Comparison of ENCODE assay signal across 1 cellular context in genomic region chr2:235812185-235812670, GRCh38.
TF ChIP-seq lines count a peak whose summit lies in the region.

No MANE protein-coding gene starts in this region.

TF ChIP-seq in SK-N-SH, 30 proteins besides CTCF, POLR2A, EP300 and RAD21 (continued from another document):
- TF ChIP-seq REST (IDR thresholded peaks at IDR 0.05; ENCODE audit: low read depth, low read length) (no peak), FOXM1 (IDR thresholded peaks at IDR 0.05; ENCODE audit: low read depth) (no peak), EZH2phosphoT487 (IDR thresholded peaks at IDR 0.05; ENCODE audit: borderline replicate concordance, low read depth) (no peak), RFX5 (IDR thresholded peaks at IDR 0.05; ENCODE audit: low read length) (no peak), RCOR1 (IDR thresholded peaks at IDR 0.05; ENCODE audit: low read length) (no peak), MXI1 (IDR thresholded peaks at IDR 0.05; ENCODE audit: low read depth, low read length) (no peak), TAF1 (IDR thresholded peaks at IDR 0.05; ENCODE audit: borderline replicate concordance, low read depth, low read length) (no peak)
- TF ChIP-seq, protein P1, sequence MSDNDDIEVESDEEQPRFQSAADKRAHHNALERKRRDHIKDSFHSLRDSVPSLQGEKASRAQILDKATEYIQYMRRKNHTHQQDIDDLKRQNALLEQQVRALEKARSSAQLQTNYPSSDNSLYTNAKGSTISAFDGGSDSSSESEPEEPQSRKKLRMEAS (IDR thresholded peaks at IDR 0.05; ENCODE audit: low read depth): no peak
